8 cellular contexts compared by ENCODE assay signal in genomic region chr1:205749094-205749825, GRCh38. TPM values are rescaled to one million over a fixed set of nuclear protein-coding genes. Genes with fewer than 3 reads are reported as not detected.
A peak's percentile ranks its signal among the peaks of the same experiment; 100 is the strongest.
DNase-seq lines count a peak whose midpoint lies in the region; ATAC-seq and TF ChIP-seq lines count a peak whose summit lies in the region.

No MANE protein-coding gene starts in this region.

- H3K4me1 ChIP-seq in SK-N-SH (ENCODE audit: control insufficient read depth in 1 of 2, insufficient read depth in 2 of 2, low read depth in 1 of 2, low read length in 1 of 2): peaks cover 15 to 28% of the 10 kb centered on the region in 2 experiments; a peak in 3 of 4 replicates
- H3K4me1 ChIP-seq in suprapubic skin: peaks cover 39% of the 10 kb centered on the region

- H3K79me2 ChIP-seq in SK-N-SH (ENCODE audit: insufficient read depth): peaks cover 52% of the 10 kb centered on the region

- POLR2A ChIA-PET in GM10248 (lab: Yijun Ruan, JAX): interaction anchor here (1.0 kb wide), 1 partner anchor 25 kb away, joined by 3 read pairs; no protein-coding TSS in a partner anchor
- POLR2A ChIA-PET in SK-N-SH (lab: Yijun Ruan, JAX): interaction anchor here (0.6 to 0.7 kb wide), 3 partner anchors 9 to 69 kb away, joined by 3 to 5 read pairs (median 4); partner anchors contain the start of gene SLC45A3

- H3K4me2 ChIP-seq in SK-N-SH: peak overlapping the region; percentile 83

- H3K9me3 ChIP-seq in SK-N-SH (no peaks in the 10 kb centered on the region), suprapubic skin (no peaks in the 10 kb centered on the region)

- peaks cover 39% of the 10 kb centered on the region for H3K4me1 Mint-ChIP-seq in activated naive CD4-positive, alpha-beta T cell treated with anti-CD3 and anti-CD28 coated beads, Interleukin-2, amount 50 U/mL, for 24 hours

- no peak for TF ChIP-seq RAD21 in SK-N-SH (IDR thresholded peaks at IDR 0.05; ENCODE audit: low read length)

- H2AFZ ChIP-seq in SK-N-SH (ENCODE audit: low read depth): 0 out of 2 replicates have a peak overlapping the region, but pooled peaks have one; percentile 25

- no peaks in the 10 kb centered on the region for H3K9me3 Mint-ChIP-seq in activated naive CD4-positive, alpha-beta T cell treated with anti-CD3 and anti-CD28 coated beads, Interleukin-2, amount 50 U/mL, for 24 hours

- no peaks in the 10 kb centered on the region for H3K9me2 ChIP-seq in SK-N-SH

- H3K27ac Mint-ChIP-seq in activated naive CD4-positive, alpha-beta T cell treated with anti-CD3 and anti-CD28 coated beads, Interleukin-2, amount 50 U/mL, for 24 hours: peak overlapping the region; percentile 96

- DNase-seq in GM10248 (ENCODE audit: extremely low spot score) (peak; percentile 97), NCI-H1092 treated with DMSO at 0.1 percent for 48 hours (lab: John Stamatoyannopoulos, UW) (peak; percentile 96), SK-N-SH (peak; percentile 96), glomerular endothelial cell (ENCODE audit: extremely low read depth, low read depth, low spot score) (peak; percentile 31), occipital lobe (lab: John Stamatoyannopoulos, UW) (peak; percentile 86), suprapubic skin (ENCODE audit: low spot score in 2 of 2) (peak; percentile 96 to 97)

- peaks cover 8 to 17% of the 10 kb centered on the region in 2 experiments for H3K36me3 ChIP-seq in SK-N-SH (replicated peaks in 1 of 2; ENCODE audit: control insufficient read depth in 1 of 2, insufficient read depth in 2 of 2, low read length in 1 of 2)
- no peaks in the 10 kb centered on the region for H3K36me3 ChIP-seq in suprapubic skin

- peaks cover 8% of the 10 kb centered on the region for H3K36me3 Mint-ChIP-seq in activated naive CD4-positive, alpha-beta T cell treated with anti-CD3 and anti-CD28 coated beads, Interleukin-2, amount 50 U/mL, for 24 hours

- peak; percentile 72 for ATAC-seq in HG02623 (IDR thresholded peaks at IDR 0.05; ENCODE audit: unreplicated experiment)

- peaks cover 49% of the 10 kb centered on the region for H4K20me1 ChIP-seq in SK-N-SH (ENCODE audit: insufficient read depth)

- H3F3A ChIP-seq in SK-N-SH (replicated peaks; ENCODE audit: insufficient read depth): peaks cover 14% of the 10 kb centered on the region

- H3K4me3 ChIP-seq in SK-N-SH (ENCODE audit: low read depth in 2 of 2, low read length in 1 of 2) (peak overlapping the region; percentile 73 to 91), suprapubic skin (peak overlapping the region; percentile 94)

- CTCF ChIA-PET in GM10248 (lab: Yijun Ruan, JAX): interaction anchor here (0.8 to 1.5 kb wide), 3 partner anchors 12 to 90 kb away, joined by 3 to 5 read pairs (median 3); no protein-coding TSS in a partner anchor
- CTCF ChIA-PET in SK-N-SH (lab: Yijun Ruan, JAX): interaction anchor here (0.7 to 1.8 kb wide), 5 partner anchors 9 to 297 kb away, joined by 3 to 6 read pairs (median 4); partner anchors contain the start of gene ELK4

- peak in 1 of 2 donors; percentile 85 for TF ChIP-seq POLR2A in suprapubic skin (IDR thresholded peaks at IDR 0.05)

- peak overlapping the region; percentile 80 for H3K9ac ChIP-seq in SK-N-SH

- H3K27ac ChIP-seq in SK-N-SH (ENCODE audit: low read depth in 2 of 2, low read length in 1 of 2) (peak overlapping the region; percentile 88 to 96), suprapubic skin (peak overlapping the region; percentile 100)

- peak overlapping the region; percentile 99 for H3K4me3 Mint-ChIP-seq in activated naive CD4-positive, alpha-beta T cell treated with anti-CD3 and anti-CD28 coated beads, Interleukin-2, amount 50 U/mL, for 24 hours

- TF ChIP-seq EP300 in SK-N-SH (IDR thresholded peaks at IDR 0.05; ENCODE audit: borderline replicate concordance in 1 of 2, low read depth in 1 of 2, low read length in 1 of 2): no peak
- TF ChIP-seq EP300 in suprapubic skin (IDR thresholded peaks at IDR 0.05): no peak

- 1% methylated on average over 14 of the region's 64 CpGs for WGBS in SK-N-SH (ENCODE audit: low lambda C conversion rate)
- WGBS in suprapubic skin: 0% methylated on average over 25 of the region's 64 CpGs

- TF ChIP-seq CTCF in GM10248 (IDR thresholded peaks at IDR 0.05; ENCODE audit: control extremely low read depth, extremely low read depth, low read depth, missing control alignments): no peak
- TF ChIP-seq CTCF in SK-N-SH (IDR thresholded peaks at IDR 0.05): 0 out of 2 replicates have a peak, but pooled peaks have one; percentile 7
- TF ChIP-seq CTCF in suprapubic skin (IDR thresholded peaks at IDR 0.05): no peak

- H3K27me3 Mint-ChIP-seq in activated naive CD4-positive, alpha-beta T cell treated with anti-CD3 and anti-CD28 coated beads, Interleukin-2, amount 50 U/mL, for 24 hours: no peaks in the 10 kb centered on the region

- H3K27me3 ChIP-seq in SK-N-SH (ENCODE audit: insufficient read depth) (no peaks in the 10 kb centered on the region), suprapubic skin (no peaks in the 10 kb centered on the region)

TF ChIP-seq in SK-N-SH, 30 proteins besides CTCF, POLR2A, EP300 and RAD21:
- TF ChIP-seq NRF1 (IDR thresholded peaks at IDR 0.05; ENCODE audit: low read depth, low read length) (peak; percentile 45), CHD2 (IDR thresholded peaks at IDR 0.05; ENCODE audit: low read length, partially characterized antibody) (peak; percentile 84), YY1 (IDR thresholded peaks at IDR 0.05; ENCODE audit: low read depth) (0 out of 2 replicates have a peak, but pooled peaks have one; percentile 25), MXI1 (IDR thresholded peaks at IDR 0.05; ENCODE audit: low read depth, low read length) (0 out of 2 replicates have a peak, but pooled peaks have one; percentile 24), MEF2A (IDR thresholded peaks at IDR 0.05; ENCODE audit: borderline replicate concordance, low read depth) (0 out of 2 replicates have a peak, but pooled peaks have one; percentile 12), USF1 (IDR thresholded peaks at IDR 0.05; ENCODE audit: borderline replicate concordance, low read depth) (no peak), FOXM1 (IDR thresholded peaks at IDR 0.05; ENCODE audit: low read depth) (peak; percentile 17; the same call in 1 of the 2 replicates), ELF1 (IDR thresholded peaks at IDR 0.05) (no peak), TEAD4 (IDR thresholded peaks at IDR 0.05; ENCODE audit: borderline replicate concordance, insufficient read depth) (no peak), SIN3A (IDR thresholded peaks at IDR 0.05; ENCODE audit: borderline replicate concordance, low read depth, low read length) (peak; percentile 63; the same call in 1 of the 2 replicates)
- TF ChIP-seq, protein P1, sequence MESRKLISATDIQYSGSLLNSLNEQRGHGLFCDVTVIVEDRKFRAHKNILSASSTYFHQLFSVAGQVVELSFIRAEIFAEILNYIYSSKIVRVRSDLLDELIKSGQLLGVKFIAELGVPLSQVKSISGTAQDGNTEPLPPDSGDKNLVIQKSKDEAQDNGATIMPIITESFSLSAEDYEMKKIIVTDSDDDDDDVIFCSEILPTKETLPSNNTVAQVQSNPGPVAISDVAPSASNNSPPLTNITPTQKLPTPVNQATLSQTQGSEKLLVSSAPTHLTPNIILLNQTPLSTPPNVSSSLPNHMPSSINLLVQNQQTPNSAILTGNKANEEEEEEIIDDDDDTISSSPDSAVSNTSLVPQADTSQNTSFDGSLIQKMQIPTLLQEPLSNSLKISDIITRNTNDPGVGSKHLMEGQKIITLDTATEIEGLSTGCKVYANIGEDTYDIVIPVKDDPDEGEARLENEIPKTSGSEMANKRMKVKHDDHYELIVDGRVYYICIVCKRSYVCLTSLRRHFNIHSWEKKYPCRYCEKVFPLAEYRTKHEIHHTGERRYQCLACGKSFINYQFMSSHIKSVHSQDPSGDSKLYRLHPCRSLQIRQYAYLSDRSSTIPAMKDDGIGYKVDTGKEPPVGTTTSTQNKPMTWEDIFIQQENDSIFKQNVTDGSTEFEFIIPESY (IDR thresholded peaks at IDR 0.05; ENCODE audit: borderline replicate concordance, low read depth): peak; percentile 89
- TF ChIP-seq, protein P2, sequence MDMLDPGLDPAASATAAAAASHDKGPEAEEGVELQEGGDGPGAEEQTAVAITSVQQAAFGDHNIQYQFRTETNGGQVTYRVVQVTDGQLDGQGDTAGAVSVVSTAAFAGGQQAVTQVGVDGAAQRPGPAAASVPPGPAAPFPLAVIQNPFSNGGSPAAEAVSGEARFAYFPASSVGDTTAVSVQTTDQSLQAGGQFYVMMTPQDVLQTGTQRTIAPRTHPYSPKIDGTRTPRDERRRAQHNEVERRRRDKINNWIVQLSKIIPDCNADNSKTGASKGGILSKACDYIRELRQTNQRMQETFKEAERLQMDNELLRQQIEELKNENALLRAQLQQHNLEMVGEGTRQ (IDR thresholded peaks at IDR 0.05; ENCODE audit: borderline replicate concordance, low read depth, low read length): no peak

RNA-seq across cellular contexts. Expression of gene NUCKS1, which starts 0.7 kb away (rescaled TPM):
- polyA plus RNA-seq in SK-N-SH (2012; rRNA removed): 25.4 and 35.3 TPM in 2 replicates
- polyA plus RNA-seq in SK-N-SH (2012; cell fraction: cytosol; rRNA removed): 46.4 and 53.5 TPM in 2 replicates
- polyA plus RNA-seq in SK-N-SH (2012; cell fraction: nucleus; rRNA removed): 5.6 and 15.0 TPM in 2 replicates
- total RNA-seq in glomerular endothelial cell (74.4 and 76.0 TPM in 2 replicates), occipital lobe (257 TPM), suprapubic skin (10 to 100 TPM; 48.7 to 73.0 (median 60.3) TPM)

RNA-seq across cellular contexts. Expression of gene RAB29, which starts 26.0 kb away (rescaled TPM):
- 9.2 and 9.8 TPM in 2 replicates for polyA plus RNA-seq in SK-N-SH (2012; rRNA removed)
- 9.0 and 11.1 TPM in 2 replicates for polyA plus RNA-seq in SK-N-SH (2012; cell fraction: cytosol; rRNA removed)
- 9.0 and 12.2 TPM in 2 replicates for polyA plus RNA-seq in SK-N-SH (2012; cell fraction: nucleus; rRNA removed)
- 32.3 and 41.4 TPM in 2 replicates for total RNA-seq in glomerular endothelial cell
- total RNA-seq in occipital lobe: 11.7 TPM
- total RNA-seq in suprapubic skin: 10 to 100 TPM in 2 of 4 donors, 1 to 10 TPM in 2; 9.7 to 15.4 (median 12.1) TPM

Comparison
In these comparisons a context has a peak if more than half of its experiments do, and no peak if none do; other contexts are left out.
1. Peak in every context shown above with its lines: DNase-seq, ATAC-seq, H3K4me3 ChIP-seq and H3K27ac ChIP-seq.
2. DNase-seq: peak in every context shown above with its lines; median percentile 97 in GM10248; 96 in suprapubic skin; 96 in NCI-H1092 treated with DMSO at 0.1 percent for 48 hours; 96 in SK-N-SH; 86 in occipital lobe; 31 in glomerular endothelial cell.